ENCODE assay signal across 15 cellular contexts in genomic region chr1:64550946-64551345, GRCh38.
"Had no signal": no experiment of that assay in that cellular context is flagged by ENCODE, and none has a peak within 500 bp of the region (broad histone marks: within the 10 kb centered on the region; RNA-seq: fewer than 3 reads in every experiment).

No MANE protein-coding gene starts in this region.

- H3K4me3 Mint-ChIP-seq: activated B cell treated with CpG ODN at 0.5 μM for 24 hours; activated CD4-positive, alpha-beta T cell treated with anti-CD3 and anti-CD28 coated beads, Interleukin-2, amount 10 ng/mL, durations not matched to agents 24 days and 14 days; type B pancreatic cell had no signal

- ATAC-seq: body of pancreas, left ventricle myocardium superior had no signal

- H3K4me1 Mint-ChIP-seq: activated B cell treated with CpG ODN at 0.5 μM for 24 hours had no signal

- H3K27ac ChIP-seq: body of pancreas, parathyroid adenoma had no signal

- H3K4me3 ChIP-seq: body of pancreas had no signal

- H3K9ac ChIP-seq: parathyroid adenoma, SK-N-SH had no signal

- H3K9me3 Mint-ChIP-seq: activated B cell treated with CpG ODN at 0.5 μM for 24 hours; activated CD4-positive, alpha-beta T cell treated with anti-CD3 and anti-CD28 coated beads, Interleukin-2, amount 10 ng/mL, durations not matched to agents 24 days and 14 days; type B pancreatic cell had no signal

- H3K4me2 ChIP-seq: SK-N-SH had no signal

- H3K27ac Mint-ChIP-seq: activated B cell treated with CpG ODN at 0.5 μM for 24 hours; activated CD4-positive, alpha-beta T cell treated with anti-CD3 and anti-CD28 coated beads, Interleukin-2, amount 10 ng/mL, durations not matched to agents 24 days and 14 days; type B pancreatic cell had no signal

- DNase-seq: activated B cell treated with CpG ODN at 0.5 μM for 24 hours; activated gamma-delta T cell; activated T-cell treated with anti-CD3 and anti-CD28 coated beads for 4 hours; amniotic stem cell; body of pancreas; cortex of kidney; effector CD8-positive, alpha-beta T cell; hippocampal formation; left ventricle myocardium superior; mesendoderm; SK-N-SH; small intestine had no signal

- H3K27me3 ChIP-seq: body of pancreas had no signal

- H3K27me3 Mint-ChIP-seq: type B pancreatic cell had no signal

- H3K9me3 ChIP-seq: body of pancreas, SK-N-SH had no signal
